18 cellular contexts compared by ENCODE assay signal in the genomic region with DNA sequence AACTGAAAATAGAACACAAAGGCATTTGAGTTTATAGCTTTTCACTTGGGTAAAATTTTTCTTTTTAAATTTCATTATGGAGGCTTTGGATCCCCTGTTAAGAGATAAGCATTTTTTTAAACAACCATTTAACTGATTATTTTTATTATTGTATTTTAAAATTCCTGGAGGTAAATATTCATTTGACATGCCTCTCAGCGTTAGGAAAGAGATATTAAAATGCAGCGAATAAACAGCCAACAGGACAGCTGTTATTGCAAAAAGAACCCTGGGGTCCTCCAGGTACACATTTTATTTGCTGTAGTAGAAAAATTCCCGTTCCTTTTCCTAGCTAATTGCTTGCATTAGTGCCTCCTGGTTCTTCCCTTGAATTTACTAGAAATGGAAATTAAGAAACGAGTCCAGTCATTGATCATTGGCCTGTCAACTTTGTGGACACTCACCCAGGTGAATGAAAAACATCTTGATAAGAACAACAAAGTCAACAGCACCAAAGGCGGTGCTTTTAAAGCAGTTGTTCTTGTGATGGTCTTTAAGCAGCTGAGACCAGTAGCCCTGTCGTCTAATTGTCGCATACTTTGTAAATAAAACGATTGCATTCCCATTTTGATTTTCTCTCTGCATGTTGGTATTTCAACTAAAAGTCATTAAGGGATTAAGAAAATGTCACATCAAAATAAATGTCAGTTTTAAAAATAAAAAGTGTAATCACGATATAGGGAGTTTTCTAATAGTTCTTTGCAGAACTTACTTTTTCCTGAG.
DNase-seq lines count a peak whose midpoint lies in the region; ATAC-seq, FAIRE-seq and TF ChIP-seq lines count a peak whose summit lies in the region.
"Had no signal": no experiment of that assay in that cellular context is flagged by ENCODE, and none has a peak within 500 bp of the region (broad histone marks: within the 10 kb centered on the region; RNA-seq: fewer than 3 reads in every experiment).

No MANE protein-coding gene starts in this region.

- ATAC-seq in activated CD8-positive, alpha-beta memory T cell treated with anti-CD3 and anti-CD28 coated beads, Interleukin-2, amount 10 ng/mL, durations not matched to agents 7 days and 5 days = no peak
- peak in 3 of 4 donors; percentile 71 to 93 (median 83) for ATAC-seq in pancreas

- peaks cover 0 to 15% (median 13%) of the 10 kb centered on the region in 3 donors for H3K4me1 ChIP-seq in pancreas
- no peaks in the 10 kb centered on the region for H3K4me1 ChIP-seq in ascending aorta
- H3K4me1 ChIP-seq: esophagus muscularis mucosa had no signal

- H3K27ac ChIP-seq in pancreas = peak overlapping the region in 1 of 4 donors; percentile 1
- no peak overlapping the region for H3K27ac ChIP-seq in ascending aorta
- H3K27ac ChIP-seq: esophagus muscularis mucosa had no signal

- peaks cover 2% of the 10 kb centered on the region for H3K9me3 Mint-ChIP-seq in activated CD8-positive, alpha-beta memory T cell treated with anti-CD3 and anti-CD28 coated beads, Interleukin-2, amount 10 ng/mL, durations not matched to agents 7 days and 5 days (ENCODE audit: low read depth)
- H3K9me3 Mint-ChIP-seq in activated naive CD8-positive, alpha-beta T cell treated with anti-CD3 and anti-CD28 coated beads for 36 hours = peaks cover 6% of the 10 kb centered on the region
- peaks cover 3% of the 10 kb centered on the region for H3K9me3 Mint-ChIP-seq in osteocyte (ENCODE audit: unreplicated experiment)
- H3K9me3 Mint-ChIP-seq: activated B cell treated with CpG ODN at 0.5 μM for 24 hours had no signal

- H3K36me3 ChIP-seq in pancreas (no peaks in the 10 kb centered on the region), ascending aorta (no peaks in the 10 kb centered on the region)
- H3K36me3 ChIP-seq: esophagus muscularis mucosa, MG63 had no signal

- H3K36me3 Mint-ChIP-seq in activated CD8-positive, alpha-beta memory T cell treated with anti-CD3 and anti-CD28 coated beads, Interleukin-2, amount 10 ng/mL, durations not matched to agents 7 days and 5 days = peaks cover 5% of the 10 kb centered on the region
- H3K36me3 Mint-ChIP-seq in activated naive CD8-positive, alpha-beta T cell treated with anti-CD3 and anti-CD28 coated beads for 36 hours = peaks cover 10% of the 10 kb centered on the region
- H3K36me3 Mint-ChIP-seq in osteocyte (ENCODE audit: unreplicated experiment) = no peaks in the 10 kb centered on the region

- no peaks in the 10 kb centered on the region for H3K27me3 ChIP-seq in pancreas
- H3K27me3 ChIP-seq in ascending aorta = no peaks in the 10 kb centered on the region
- H3K27me3 ChIP-seq: esophagus muscularis mucosa, MG63 had no signal

- CTCF ChIA-PET in activated CD8-positive, alpha-beta memory T cell treated with anti-CD3 and anti-CD28 coated beads, Interleukin-2, amount 10 ng/mL, durations not matched to agents 7 days and 5 days (lab: Charles Lee) = interaction anchor here (0.5 kb wide), 1 partner anchor 181 kb away, joined by 4 read pairs; no protein-coding TSS in a partner anchor

- H3K27ac Mint-ChIP-seq in activated CD8-positive, alpha-beta memory T cell treated with anti-CD3 and anti-CD28 coated beads, Interleukin-2, amount 10 ng/mL, durations not matched to agents 7 days and 5 days = peak overlapping the region; percentile 76
- H3K27ac Mint-ChIP-seq in activated naive CD8-positive, alpha-beta T cell treated with anti-CD3 and anti-CD28 coated beads for 36 hours = peak overlapping the region; percentile 64
- no peak overlapping the region for H3K27ac Mint-ChIP-seq in osteocyte (ENCODE audit: unreplicated experiment)
- H3K27ac Mint-ChIP-seq: activated B cell treated with CpG ODN at 0.5 μM for 24 hours had no signal

- peaks cover 18% of the 10 kb centered on the region for H3K4me1 Mint-ChIP-seq in activated CD8-positive, alpha-beta memory T cell treated with anti-CD3 and anti-CD28 coated beads, Interleukin-2, amount 10 ng/mL, durations not matched to agents 7 days and 5 days
- H3K4me1 Mint-ChIP-seq in activated naive CD8-positive, alpha-beta T cell treated with anti-CD3 and anti-CD28 coated beads for 36 hours = peaks cover 27% of the 10 kb centered on the region
- peaks cover 22% of the 10 kb centered on the region for H3K4me1 Mint-ChIP-seq in osteocyte (ENCODE audit: unreplicated experiment)

- FAIRE-seq in pancreas (lab: Jason Lieb, UNC) = no peak
- FAIRE-seq: GM12892, small intestine had no signal

- H3K4me3 ChIP-seq in pancreas (no peak overlapping the region), ascending aorta (no peak overlapping the region)
- H3K4me3 ChIP-seq: esophagus muscularis mucosa, MG63 had no signal

- no peak overlapping the region for H3K4me3 Mint-ChIP-seq in activated CD8-positive, alpha-beta memory T cell treated with anti-CD3 and anti-CD28 coated beads, Interleukin-2, amount 10 ng/mL, durations not matched to agents 7 days and 5 days
- H3K4me3 Mint-ChIP-seq in activated naive CD8-positive, alpha-beta T cell treated with anti-CD3 and anti-CD28 coated beads for 36 hours = peak overlapping the region; percentile 23
- no peak overlapping the region for H3K4me3 Mint-ChIP-seq in osteocyte (ENCODE audit: unreplicated experiment)
- H3K4me3 Mint-ChIP-seq: activated B cell treated with CpG ODN at 0.5 μM for 24 hours had no signal

- H3K9me3 ChIP-seq in pancreas (no peaks in the 10 kb centered on the region), ascending aorta (no peaks in the 10 kb centered on the region)
- H3K9me3 ChIP-seq: esophagus muscularis mucosa had no signal

- no peak for TF ChIP-seq CTCF in pancreas (IDR thresholded peaks at IDR 0.05)
- no peak for TF ChIP-seq CTCF in ascending aorta (IDR thresholded peaks at IDR 0.05)
- TF ChIP-seq CTCF in osteocyte (IDR thresholded peaks at IDR 0.05) = no peak

- no peak for DNase-seq in activated CD8-positive, alpha-beta memory T cell treated with anti-CD3 and anti-CD28 coated beads, Interleukin-2, amount 10 ng/mL, durations not matched to agents 7 days and 5 days
- no peak for DNase-seq in activated CD8-positive, alpha-beta memory T cell treated with anti-CD3 and anti-CD28 coated beads, Interleukin-2, amount 50 U/mL, for 4 hours
- DNase-seq in HuH-7 (ENCODE audit: low spot score) (peak; percentile 15), pancreas (peak in 1 of 6 donors; percentile 11), ascending aorta (ENCODE audit: low spot score in 2 of 2) (no peak), SW 1271 (lab: John Stamatoyannopoulos, UW) (no peak), osteocyte (ENCODE audit: extremely low spot score, unreplicated experiment) (no peak)
- no peak for DNase-seq in activated naive CD8-positive, alpha-beta T cell treated with anti-CD3 and anti-CD28 coated beads for 36 hours
- DNase-seq: activated B cell treated with CpG ODN at 0.5 μM for 24 hours; head of caudate nucleus; MG63; NCI-H1930; NCI-H526; occipital lobe; small intestine; stimulated activated naive CD4-positive, alpha-beta T cell had no signal

- 20 to 21% methylated on average over 9 of the region's 9 CpGs for WGBS in pancreas, 2 donors

- peaks cover 16% of the 10 kb centered on the region for H3K27me3 Mint-ChIP-seq in activated CD8-positive, alpha-beta memory T cell treated with anti-CD3 and anti-CD28 coated beads, Interleukin-2, amount 10 ng/mL, durations not matched to agents 7 days and 5 days
- peaks cover 5% of the 10 kb centered on the region for H3K27me3 Mint-ChIP-seq in activated naive CD8-positive, alpha-beta T cell treated with anti-CD3 and anti-CD28 coated beads for 36 hours
- H3K27me3 Mint-ChIP-seq in osteocyte (ENCODE audit: unreplicated experiment) = no peaks in the 10 kb centered on the region
- H3K27me3 Mint-ChIP-seq: activated B cell treated with CpG ODN at 0.5 μM for 24 hours had no signal

- intact Hi-C loops in pancreas (cut with DNase I) (no loop called here), ascending aorta (cut with DNase I) (no loop called here)
